Comparison of ENCODE assay signal across 24 cellular contexts in the genomic region with DNA sequence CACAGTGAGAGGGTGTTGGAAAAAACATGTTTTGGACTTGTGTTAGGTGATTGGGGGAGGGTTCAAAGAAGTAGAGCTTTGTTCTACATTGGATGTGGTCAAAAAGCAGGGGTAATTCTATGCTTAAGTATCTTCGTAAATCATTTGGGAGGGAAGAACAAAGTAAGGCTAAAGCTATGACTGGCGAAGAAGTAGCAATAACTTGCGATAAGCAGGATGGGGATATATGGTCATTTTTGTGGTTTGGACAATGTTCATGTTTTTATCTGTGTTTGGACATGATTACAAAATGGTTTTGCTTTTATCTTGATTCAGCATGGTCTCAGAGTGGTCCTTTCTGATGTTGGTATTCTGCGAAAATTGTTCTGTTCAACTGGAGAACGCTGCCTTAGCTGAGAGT.
DNase-seq lines count a peak whose midpoint lies in the region; ATAC-seq, FAIRE-seq and TF ChIP-seq lines count a peak whose summit lies in the region.
"Had no signal": no experiment of that assay in that cellular context is flagged by ENCODE, and none has a peak within 500 bp of the region (broad histone marks: within the 10 kb centered on the region; RNA-seq: fewer than 3 reads in every experiment).

No MANE protein-coding gene starts in this region.

- FAIRE-seq in astrocyte (lab: Jason Lieb, UNC) = no peak
- FAIRE-seq: A204.1, GM12878, GM19239, H54 had no signal

- H2AFZ ChIP-seq in astrocyte (ENCODE audit: low read depth, low read length) (no peak overlapping the region), fibroblast of lung (ENCODE audit: low read length) (no peak overlapping the region)
- H2AFZ ChIP-seq: GM23248 had no signal

- no peak overlapping the region for H3K4me2 ChIP-seq in astrocyte (ENCODE audit: low read length)
- H3K4me2 ChIP-seq in fibroblast of lung (ENCODE audit: extremely low read depth, insufficient read depth, low read length) = no peak overlapping the region

- H3K27ac ChIP-seq in astrocyte (ENCODE audit: low read depth, low read length) (no peak overlapping the region), fibroblast of lung (ENCODE audit: insufficient read depth, low read length) (no peak overlapping the region)
- H3K27ac ChIP-seq: GM23248, HL-60 had no signal

- H3K27me3 Mint-ChIP-seq in astrocyte (ENCODE audit: low read depth, unreplicated experiment) = no peaks in the 10 kb centered on the region
- no peaks in the 10 kb centered on the region for H3K27me3 Mint-ChIP-seq in activated T-helper 2 cell treated with anti-CD3 and anti-CD28 coated beads, Interferon-gamma antibody, Interleukin-2, Interleukin-4, amounts not matched to agents 10 μg/mL and 5 μg/mL and 100 μg/mL, durations not matched to agents 14 hours and 24 hours and 36 hours (ENCODE audit: low read depth)
- H3K27me3 Mint-ChIP-seq: CD4-positive, CD25-positive, alpha-beta regulatory T cell; CD8-positive, alpha-beta memory T cell had no signal

- intact Hi-C loops in activated T-helper 2 cell treated with anti-CD3 and anti-CD28 coated beads, Interferon-gamma antibody, Interleukin-2, Interleukin-4, amounts not matched to agents 10 μg/mL and 5 μg/mL and 100 μg/mL, durations not matched to agents 14 hours and 24 hours and 36 hours (cut with micrococcal nuclease) = no loop called here

- no peak for ATAC-seq in GM21717 (IDR thresholded peaks at IDR 0.05; ENCODE audit: unreplicated experiment)
- ATAC-seq: GM12878 had no signal

- no peaks in the 10 kb centered on the region for H4K20me1 ChIP-seq in astrocyte (ENCODE audit: insufficient read depth, low read length)
- no peaks in the 10 kb centered on the region for H4K20me1 ChIP-seq in fibroblast of lung (ENCODE audit: control insufficient read depth, extremely low read depth, insufficient read depth, low read length)

- no peak overlapping the region for H3K4me3 Mint-ChIP-seq in astrocyte (ENCODE audit: unreplicated experiment)
- H3K4me3 Mint-ChIP-seq in activated T-helper 2 cell treated with anti-CD3 and anti-CD28 coated beads, Interferon-gamma antibody, Interleukin-2, Interleukin-4, amounts not matched to agents 10 μg/mL and 5 μg/mL and 100 μg/mL, durations not matched to agents 14 hours and 24 hours and 36 hours (ENCODE audit: low read depth) = no peak overlapping the region
- H3K4me3 Mint-ChIP-seq: CD4-positive, CD25-positive, alpha-beta regulatory T cell; CD8-positive, alpha-beta memory T cell had no signal

- H3K27me3 ChIP-seq in astrocyte (ENCODE audit: insufficient read depth, low read length) (no peaks in the 10 kb centered on the region), fibroblast of lung (ENCODE audit: control insufficient read depth, insufficient read depth, low read length) (no peaks in the 10 kb centered on the region)
- H3K27me3 ChIP-seq: BE2C had no signal

- H3K4me3 ChIP-seq in astrocyte (ENCODE audit: insufficient read depth, low read depth, low read length) (no peak overlapping the region), fibroblast of lung (replicated peaks in 1 of 4; ENCODE audit: control extremely low read depth in 1 of 4, insufficient read depth in 1 of 4, low read depth in 3 of 4, low read length in 4 of 4) (no peak overlapping the region)
- H3K4me3 ChIP-seq: GM12878, GM23248 had no signal

- H3K79me2 ChIP-seq in astrocyte (ENCODE audit: insufficient read depth, low read length) (no peaks in the 10 kb centered on the region), fibroblast of lung (ENCODE audit: control insufficient read depth, insufficient read depth, low read length) (no peaks in the 10 kb centered on the region)

- H3K9me3 ChIP-seq in astrocyte (ENCODE audit: insufficient read depth, low read depth, low read length) = no peaks in the 10 kb centered on the region
- H3K9me3 ChIP-seq in fibroblast of lung (ENCODE audit: control insufficient read depth, insufficient read depth, low read depth, low read length) = no peaks in the 10 kb centered on the region
- H3K9me3 ChIP-seq: BE2C had no signal

- H3K4me1 ChIP-seq in astrocyte (ENCODE audit: insufficient read depth, low read length) (no peaks in the 10 kb centered on the region), fibroblast of lung (ENCODE audit: control insufficient read depth, extremely low read depth, insufficient read depth, low read length) (no peaks in the 10 kb centered on the region)
- H3K4me1 ChIP-seq: BE2C had no signal

- H3K9ac ChIP-seq in astrocyte (ENCODE audit: low read length) (no peak overlapping the region), fibroblast of lung (ENCODE audit: insufficient read depth, low read length) (no peak overlapping the region)
- H3K9ac ChIP-seq: GM23248 had no signal

- H3K36me3 Mint-ChIP-seq in astrocyte (ENCODE audit: low read depth, unreplicated experiment) = peaks cover 2% of the 10 kb centered on the region
- no peaks in the 10 kb centered on the region for H3K36me3 Mint-ChIP-seq in activated T-helper 2 cell treated with anti-CD3 and anti-CD28 coated beads, Interferon-gamma antibody, Interleukin-2, Interleukin-4, amounts not matched to agents 10 μg/mL and 5 μg/mL and 100 μg/mL, durations not matched to agents 14 hours and 24 hours and 36 hours (ENCODE audit: low read depth)
- H3K36me3 Mint-ChIP-seq: CD4-positive, CD25-positive, alpha-beta regulatory T cell; CD8-positive, alpha-beta memory T cell had no signal

- no peaks in the 10 kb centered on the region for H3K9me3 Mint-ChIP-seq in astrocyte (ENCODE audit: unreplicated experiment)
- no peaks in the 10 kb centered on the region for H3K9me3 Mint-ChIP-seq in activated T-helper 2 cell treated with anti-CD3 and anti-CD28 coated beads, Interferon-gamma antibody, Interleukin-2, Interleukin-4, amounts not matched to agents 10 μg/mL and 5 μg/mL and 100 μg/mL, durations not matched to agents 14 hours and 24 hours and 36 hours

- no peaks in the 10 kb centered on the region for H3K36me3 ChIP-seq in astrocyte (ENCODE audit: insufficient read depth, low read length)
- H3K36me3 ChIP-seq in fibroblast of lung (ENCODE audit: control insufficient read depth, insufficient read depth, low read length) = no peaks in the 10 kb centered on the region
- H3K36me3 ChIP-seq: BE2C had no signal

- peak; percentile 42 for DNase-seq in OCI-M1 (lab: John Stamatoyannopoulos, UW)
- peak; percentile 67 for DNase-seq in astrocyte (ENCODE audit: low read depth)
- peak; percentile 35 to 69 for DNase-seq in fibroblast of lung (ENCODE audit: low read depth in 2 of 2)
- no peak for DNase-seq in activated T-helper 2 cell treated with anti-CD3 and anti-CD28 coated beads, Interferon-gamma antibody, Interleukin-2, Interleukin-4, amounts not matched to agents 10 μg/mL and 5 μg/mL and 100 μg/mL, durations not matched to agents 14 hours and 24 hours and 36 hours (ENCODE audit: low spot score)
- DNase-seq in SW480 (ENCODE audit: low spot score) = no peak
- DNase-seq in cerebellar nuclear complex (lab: John Stamatoyannopoulos, UW) = no peak
- DNase-seq: ACHN; BE2C; C1 segment of cervical spinal cord; CD4-positive, CD25-positive, alpha-beta regulatory T cell; CD8-positive, alpha-beta memory T cell; COR-L47; DMS 273 treated with DMSO at 0.1 percent for 48 hours; DMS53; DND-41; EL; GM23248; HCEC 1CT had no signal

- H3K27ac Mint-ChIP-seq in astrocyte (ENCODE audit: unreplicated experiment) = no peak overlapping the region
- no peak overlapping the region for H3K27ac Mint-ChIP-seq in activated T-helper 2 cell treated with anti-CD3 and anti-CD28 coated beads, Interferon-gamma antibody, Interleukin-2, Interleukin-4, amounts not matched to agents 10 μg/mL and 5 μg/mL and 100 μg/mL, durations not matched to agents 14 hours and 24 hours and 36 hours
- H3K27ac Mint-ChIP-seq: CD4-positive, CD25-positive, alpha-beta regulatory T cell; CD8-positive, alpha-beta memory T cell had no signal

- no peak for TF ChIP-seq CTCF in astrocyte (IDR thresholded peaks at IDR 0.05; ENCODE audit: insufficient read depth, low read depth, low read length)
- TF ChIP-seq CTCF in fibroblast of lung (conservative IDR thresholded peaks at IDR 0.05 in 1 of 2, IDR thresholded peaks at IDR 0.05 in 1 of 2; ENCODE audit: low read depth in 1 of 2, low read length in 2 of 2) = no peak

- H3K4me1 Mint-ChIP-seq in astrocyte (ENCODE audit: low read depth, unreplicated experiment) = no peaks in the 10 kb centered on the region
- H3K4me1 Mint-ChIP-seq in activated T-helper 2 cell treated with anti-CD3 and anti-CD28 coated beads, Interferon-gamma antibody, Interleukin-2, Interleukin-4, amounts not matched to agents 10 μg/mL and 5 μg/mL and 100 μg/mL, durations not matched to agents 14 hours and 24 hours and 36 hours (ENCODE audit: low read depth) = no peaks in the 10 kb centered on the region
- H3K4me1 Mint-ChIP-seq: CD4-positive, CD25-positive, alpha-beta regulatory T cell; CD8-positive, alpha-beta memory T cell had no signal

Comparison
In these comparisons a context has a peak if more than half of its experiments do, and no peak if none do; other contexts are left out.
1. DNase-seq: peak in OCI-M1 (single experiment), astrocyte (single experiment) and fibroblast of lung (2 of 2); none in activated T-helper 2 cell treated with anti-CD3 and anti-CD28 coated beads, Interferon-gamma antibody, Interleukin-2, Interleukin-4, amounts not matched to agents 10 μg/mL and 5 μg/mL and 100 μg/mL, durations not matched to agents 14 hours and 24 hours and 36 hours (single experiment), SW480 (single experiment) and cerebellar nuclear complex (0 of 2).